Comparison of ENCODE assay signal across 20 cellular contexts in genomic region chr14:33714527-33715222, GRCh38.
DNase-seq lines count a peak whose midpoint lies in the region; TF ChIP-seq lines count a peak whose summit lies in the region.
"Had no signal": no experiment of that assay in that cellular context is flagged by ENCODE, and none has a peak within 500 bp of the region (broad histone marks: within the 10 kb centered on the region; RNA-seq: fewer than 3 reads in every experiment).

No MANE protein-coding gene starts in this region.

- no peak overlapping the region for H2AFZ ChIP-seq in MM.1S (ENCODE audit: low read length)

- no peak overlapping the region for H3K9ac ChIP-seq in MM.1S (ENCODE audit: low read length)

- no peaks in the 10 kb centered on the region for H3K9me3 ChIP-seq in MM.1S (replicated peaks; ENCODE audit: insufficient read depth, low read length)
- H3K9me3 ChIP-seq: colonic mucosa, stomach had no signal

- no peak for TF ChIP-seq CTCF in osteocyte (IDR thresholded peaks at IDR 0.05)
- no peak for TF ChIP-seq CTCF in MM.1S (IDR thresholded peaks at IDR 0.05; ENCODE audit: low read length)

- no peaks in the 10 kb centered on the region for H3K79me2 ChIP-seq in MM.1S (ENCODE audit: low read length)

- H4K20me1 ChIP-seq in MM.1S (ENCODE audit: insufficient read depth, low read length) = no peaks in the 10 kb centered on the region

- H3K4me3 ChIP-seq in MM.1S (ENCODE audit: low read length) = no peak overlapping the region
- H3K4me3 ChIP-seq: colonic mucosa, K562, left ventricle myocardium inferior, stomach had no signal

- H3F3A ChIP-seq in MM.1S (ENCODE audit: insufficient read depth, low read length) = no peaks in the 10 kb centered on the region

- H3K4me2 ChIP-seq in MM.1S (ENCODE audit: low read depth, low read length) = no peak overlapping the region

- H3K4me1 Mint-ChIP-seq in osteocyte (ENCODE audit: unreplicated experiment) = peaks cover 26% of the 10 kb centered on the region

- peak; percentile 13 for DNase-seq in COLO829 (ENCODE audit: low spot score)
- peak; percentile 23 for DNase-seq in NCI-H82 (lab: John Stamatoyannopoulos, UW)
- peak; percentile 23 to 58 for DNase-seq in dermis microvascular lymphatic vessel endothelial cell (ENCODE audit: low read depth in 2 of 2)
- DNase-seq in osteocyte (ENCODE audit: extremely low spot score, unreplicated experiment) = no peak
- no peak for DNase-seq in NCI-H1436 treated with DMSO at 0.1 percent for 48 hours (lab: John Stamatoyannopoulos, UW)
- DNase-seq in GF-D8 (lab: John Stamatoyannopoulos, UW) = no peak
- no peak for DNase-seq in MM.1S
- no peak for DNase-seq in GM19240 (ENCODE audit: insufficient read length, low spot score)
- DNase-seq: activated naive CD4-positive, alpha-beta T cell treated with anti-CD3 and anti-CD28 coated beads for 36 hours; aorta; colonic mucosa; glutamatergic neuron; H7; left ventricle myocardium inferior; NCI-H1092 treated with DMSO at 0.1 percent for 48 hours; NCI-H2171; right cardiac atrium; stimulated activated CD4-positive, alpha-beta T cell treated with anti-CD3 and anti-CD28 coated beads, Interleukin-2, amount 100 ng/mL, for 24 hours; stomach had no signal

- peaks cover 4% of the 10 kb centered on the region for H3K9me3 Mint-ChIP-seq in osteocyte (ENCODE audit: unreplicated experiment)
- H3K9me3 Mint-ChIP-seq: activated naive CD4-positive, alpha-beta T cell treated with anti-CD3 and anti-CD28 coated beads for 36 hours had no signal

- H3K4me1 ChIP-seq in MM.1S (ENCODE audit: low read length) = no peaks in the 10 kb centered on the region
- H3K4me1 ChIP-seq: colonic mucosa, left ventricle myocardium inferior had no signal

- H3K27me3 Mint-ChIP-seq in osteocyte (ENCODE audit: unreplicated experiment) = no peaks in the 10 kb centered on the region

- no peaks in the 10 kb centered on the region for H3K36me3 Mint-ChIP-seq in osteocyte (ENCODE audit: unreplicated experiment)

- H3K9me2 ChIP-seq in MM.1S (replicated peaks; ENCODE audit: insufficient read depth, low read length) = no peaks in the 10 kb centered on the region

- H3K27ac Mint-ChIP-seq in osteocyte (ENCODE audit: unreplicated experiment) = peak overlapping the region; percentile 12
- H3K27ac Mint-ChIP-seq: activated naive CD4-positive, alpha-beta T cell treated with anti-CD3 and anti-CD28 coated beads for 36 hours had no signal

- no peak overlapping the region for H3K27ac ChIP-seq in MM.1S (ENCODE audit: low read length)
- H3K27ac ChIP-seq: colonic mucosa, left ventricle myocardium inferior, stomach had no signal

- no peaks in the 10 kb centered on the region for H3K27me3 ChIP-seq in MM.1S (replicated peaks; ENCODE audit: insufficient read depth, low read length)
- H3K27me3 ChIP-seq: colonic mucosa, stomach had no signal

- H3K4me3 Mint-ChIP-seq in osteocyte (ENCODE audit: unreplicated experiment) = no peak overlapping the region
- H3K4me3 Mint-ChIP-seq: activated naive CD4-positive, alpha-beta T cell treated with anti-CD3 and anti-CD28 coated beads for 36 hours had no signal

- H3K36me3 ChIP-seq in MM.1S (replicated peaks; ENCODE audit: insufficient read depth, low read length) = no peaks in the 10 kb centered on the region
- H3K36me3 ChIP-seq: colonic mucosa, left ventricle myocardium inferior, stomach had no signal

Comparison
In these comparisons a context has a peak if more than half of its experiments do, and no peak if none do; other contexts are left out.
1. DNase-seq: peak in COLO829 (single experiment), NCI-H82 (single experiment) and dermis microvascular lymphatic vessel endothelial cell (2 of 2); none in osteocyte (single experiment), NCI-H1436 treated with DMSO at 0.1 percent for 48 hours (single experiment), GF-D8 (single experiment), MM.1S (single experiment) and GM19240 (single experiment).